8 cellular contexts compared by ENCODE assay signal in genomic region chr6:125749112-125749863, GRCh38. TPM values are rescaled to one million over a fixed set of nuclear protein-coding genes. Genes with fewer than 3 reads are reported as not detected.
DNase-seq lines count a peak whose midpoint lies in the region; ATAC-seq and TF ChIP-seq lines count a peak whose summit lies in the region.

HEY2 (plus strand) TSS chr6:125749632; CDS start chr6:125749777, 145 bp downstream.

- H3K4me3 ChIP-seq in NT2/D1 (ENCODE audit: insufficient read length, low read depth) = peak within 1 kb of the TSS; percentile 63
- peak within 1 kb of the TSS; percentile 23 for H3K4me3 ChIP-seq in mucosa of descending colon

- H3K9me3 ChIP-seq in NT2/D1 (ENCODE audit: insufficient read depth, low read length) = no peaks in the 10 kb centered on the region
- no peaks in the 10 kb centered on the region for H3K9me3 ChIP-seq in mucosa of descending colon

- peak within 1 kb of the TSS; percentile 76 for H3K9ac ChIP-seq in NT2/D1 (ENCODE audit: insufficient read length, low read depth)

- DNase-seq in CMK (ENCODE audit: low read depth) (peak; percentile 63), HPDE6-E6E7 (ENCODE audit: extremely low spot score) (peak; percentile 86), NT2/D1 (ENCODE audit: low read depth, low spot score) (peak; percentile 76), epithelial cell of prostate (ENCODE audit: low read depth, low spot score) (peak; percentile 31), mucosa of descending colon (peak; percentile 91 to 95 (median 92))
- peak; percentile 83 for DNase-seq in activated T-cell treated with anti-CD3 and anti-CD28 coated beads, Interleukin-2, amount 50 U/mL, for 1 hour
- peak; percentile 60 to 64 for DNase-seq in stimulated activated CD8-positive, alpha-beta memory T cell treated with anti-CD3 and anti-CD28 coated beads, Interleukin-2, amount 100 ng/mL, for 1 hour (ENCODE audit: low read depth in 2 of 2)

- H3K36me3 ChIP-seq in NT2/D1 (ENCODE audit: insufficient read depth, insufficient read length, low read length) (no peaks in the 10 kb centered on the region), mucosa of descending colon (ENCODE audit: low read depth) (no peaks in the 10 kb centered on the region)

- intact Hi-C loops in mucosa of descending colon (cut with DNase I, micrococcal nuclease) = no loop called here

- no peak for TF ChIP-seq CTCF in mucosa of descending colon (IDR thresholded peaks at IDR 0.05)

- peaks cover 39% of the 10 kb centered on the region for H3K27me3 ChIP-seq in NT2/D1 (ENCODE audit: insufficient read depth, insufficient read length)

- no peaks in the 10 kb centered on the region for H3K4me1 ChIP-seq in NT2/D1 (ENCODE audit: insufficient read depth, insufficient read length)
- peaks cover 24% of the 10 kb centered on the region for H3K4me1 ChIP-seq in mucosa of descending colon (ENCODE audit: low read depth)

- ATAC-seq in GM19468 (IDR thresholded peaks at IDR 0.05; ENCODE audit: extremely low read depth, unreplicated experiment) (peak; percentile 83), mucosa of descending colon (peak; percentile 99)

- no peak within 1 kb of the TSS for H3K27ac ChIP-seq in epithelial cell of prostate

RNA-seq across cellular contexts. Expression of gene HEY2, which starts in this region (rescaled TPM):
- total RNA-seq in mucosa of descending colon = 1 to 10 TPM in 2 of 3 donors, under 1 TPM in 1; 0.58 to 2.9 (median 1.5) TPM

Comparison
In these comparisons a context has a peak if more than half of its experiments do, and no peak if none do; other contexts are left out.
1. DNase-seq: peak in every context shown above with its lines; median percentile 92 in mucosa of descending colon; 86 in HPDE6-E6E7; 83 in activated T-cell treated with anti-CD3 and anti-CD28 coated beads, Interleukin-2, amount 50 U/mL, for 1 hour; 76 in NT2/D1; 63 in CMK; 62 in stimulated activated CD8-positive, alpha-beta memory T cell treated with anti-CD3 and anti-CD28 coated beads, Interleukin-2, amount 100 ng/mL, for 1 hour; 31 in epithelial cell of prostate.